Comparison of ENCODE assay signal across 2 cellular contexts in the genomic region with DNA sequence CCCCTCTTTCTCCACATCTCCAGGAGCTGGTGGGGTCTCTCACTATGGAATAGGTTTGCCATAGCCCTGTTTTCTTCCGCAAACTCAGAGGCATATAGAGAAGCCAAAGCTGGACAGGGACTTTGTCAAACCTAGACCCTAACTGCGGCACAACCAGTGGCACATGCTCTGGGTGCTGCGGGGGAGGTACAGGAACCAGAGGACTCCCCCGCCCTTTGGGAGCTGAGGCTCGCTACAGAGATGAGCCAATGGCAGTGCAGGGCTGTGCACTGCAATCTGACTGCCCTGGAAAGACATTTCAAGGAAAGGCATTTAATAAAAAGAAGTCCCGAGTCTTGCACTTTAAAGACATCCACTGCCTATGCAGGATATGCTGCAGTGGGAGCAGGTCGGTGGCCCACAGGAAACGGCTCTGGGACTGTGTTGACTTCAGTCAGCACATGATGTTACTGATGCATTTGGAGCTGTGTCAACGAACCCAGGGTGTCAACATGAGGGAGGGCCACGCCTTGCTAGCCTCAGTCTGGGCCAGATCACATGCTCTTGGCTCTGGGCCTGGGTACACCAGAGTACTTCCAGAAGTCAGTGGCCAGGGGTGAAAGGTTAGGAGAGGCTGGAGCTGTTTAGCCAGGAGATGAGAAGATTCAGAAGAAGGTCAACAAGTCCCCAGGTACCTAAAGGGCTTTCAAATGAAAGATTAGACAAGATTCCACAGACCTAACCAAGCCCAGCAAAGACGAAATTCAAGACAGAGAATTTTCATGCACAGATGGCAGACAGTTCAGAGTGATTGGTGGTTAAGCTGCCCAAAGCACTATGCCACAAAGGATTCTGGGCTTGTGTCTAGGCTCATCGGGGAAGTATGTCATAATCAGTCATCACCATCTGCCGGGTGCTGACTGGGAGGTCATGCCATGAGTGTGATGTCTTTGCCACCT.
TF ChIP-seq lines count a peak whose summit lies in the region.

No MANE protein-coding gene starts in this region.

TF ChIP-seq in A549, 52 proteins besides CTCF, POLR2A, EP300 and RAD21:
- peak in 1 of 2 experiments; percentile 55; a peak in 2 of 5 replicates for TF ChIP-seq JUN (IDR thresholded peaks at IDR 0.05)
- no peak for TF ChIP-seq CBX2 (IDR thresholded peaks at IDR 0.05; ENCODE audit: borderline replicate concordance, low read depth)
- no peak for TF ChIP-seq FOSB (CRISPR knock-in tag; IDR thresholded peaks at IDR 0.05)
- no peak for TF ChIP-seq MAZ (IDR thresholded peaks at IDR 0.05; ENCODE audit: borderline replicate concordance, low read depth, low read length)
- TF ChIP-seq RNF2 (IDR thresholded peaks at IDR 0.05; ENCODE audit: borderline replicate concordance, low read depth), result no peak
- TF ChIP-seq, protein P1, sequence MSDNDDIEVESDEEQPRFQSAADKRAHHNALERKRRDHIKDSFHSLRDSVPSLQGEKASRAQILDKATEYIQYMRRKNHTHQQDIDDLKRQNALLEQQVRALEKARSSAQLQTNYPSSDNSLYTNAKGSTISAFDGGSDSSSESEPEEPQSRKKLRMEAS (IDR thresholded peaks at IDR 0.05), result peak; percentile 81
- TF ChIP-seq, protein P2, sequence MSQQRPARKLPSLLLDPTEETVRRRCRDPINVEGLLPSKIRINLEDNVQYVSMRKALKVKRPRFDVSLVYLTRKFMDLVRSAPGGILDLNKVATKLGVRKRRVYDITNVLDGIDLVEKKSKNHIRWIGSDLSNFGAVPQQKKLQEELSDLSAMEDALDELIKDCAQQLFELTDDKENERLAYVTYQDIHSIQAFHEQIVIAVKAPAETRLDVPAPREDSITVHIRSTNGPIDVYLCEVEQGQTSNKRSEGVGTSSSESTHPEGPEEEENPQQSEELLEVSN (IDR thresholded peaks at IDR 0.05; ENCODE audit: borderline replicate concordance, low read depth), result no peak
- TF ChIP-seq NPAS2 (CRISPR knock-in tag; IDR thresholded peaks at IDR 0.05; ENCODE audit: borderline replicate concordance), result no peak
- no peak for TF ChIP-seq ZFP36 (IDR thresholded peaks at IDR 0.05; ENCODE audit: borderline replicate concordance, partially characterized antibody)
- TF ChIP-seq, protein P3, sequence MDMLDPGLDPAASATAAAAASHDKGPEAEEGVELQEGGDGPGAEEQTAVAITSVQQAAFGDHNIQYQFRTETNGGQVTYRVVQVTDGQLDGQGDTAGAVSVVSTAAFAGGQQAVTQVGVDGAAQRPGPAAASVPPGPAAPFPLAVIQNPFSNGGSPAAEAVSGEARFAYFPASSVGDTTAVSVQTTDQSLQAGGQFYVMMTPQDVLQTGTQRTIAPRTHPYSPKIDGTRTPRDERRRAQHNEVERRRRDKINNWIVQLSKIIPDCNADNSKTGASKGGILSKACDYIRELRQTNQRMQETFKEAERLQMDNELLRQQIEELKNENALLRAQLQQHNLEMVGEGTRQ (IDR thresholded peaks at IDR 0.05), result no peak; the same call in 1 of the 2 replicates
- no peak for TF ChIP-seq EHMT2 (IDR thresholded peaks at IDR 0.05; ENCODE audit: low read depth)

TF ChIP-seq in IMR-90, 13 proteins besides CTCF, POLR2A, EP300 and RAD21:
- TF ChIP-seq, protein P3 (IDR thresholded peaks at IDR 0.05; ENCODE audit: low read depth, low read length), result peak; percentile 3; the same call in 1 of the 2 replicates
- TF ChIP-seq FOS (IDR thresholded peaks at IDR 0.05; ENCODE audit: low read depth, low read length), result no peak
TF ChIP-seq in IMR-90: peak in this region for 1.
